33 cellular contexts compared by ENCODE assay signal in genomic region chr6:87092435-87092834, GRCh38. TPM values are rescaled to one million over a fixed set of nuclear protein-coding genes. Genes with fewer than 3 reads are reported as not detected.
"Had no signal": no experiment of that assay in that cellular context is flagged by ENCODE, and none has a peak within 500 bp of the region (broad histone marks: within the 10 kb centered on the region; RNA-seq: fewer than 3 reads in every experiment).

No MANE protein-coding gene starts in this region.

- ATAC-seq: foreskin keratinocyte; gastroesophageal sphincter; heart left ventricle; left lobe of liver; natural killer cell; psoas muscle; right cardiac atrium; stimulated activated effector memory CD8-positive, alpha-beta T cell treated with anti-CD3 and anti-CD28 coated beads, Interleukin-12 subunit alpha, Interleukin-12 subunit beta, amount 100 ng/mL, for 72 hours; stimulated activated naive CD8-positive, alpha-beta T cell treated with anti-CD3 and anti-CD28 coated beads, Interleukin-15, Interleukin-2, amounts not matched to agents 100 U/mL and 50 U/mL, for 24 hours had no signal

- H3K9me3 ChIP-seq: esophagus muscularis mucosa, gastroesophageal sphincter, heart left ventricle, psoas muscle, sigmoid colon, testis, tibial artery had no signal

- H3K4me2 ChIP-seq: hepatocyte had no signal

- H2AFZ ChIP-seq: hepatocyte had no signal

- H3K36me3 ChIP-seq: esophagus muscularis mucosa, gastroesophageal sphincter, heart left ventricle, sigmoid colon, tibial artery had no signal

- H3K27me3 ChIP-seq: sigmoid colon, testis had no signal

- H3K4me1 Mint-ChIP-seq: memory B cell; natural killer cell; neural crest cell; stimulated activated effector memory CD8-positive, alpha-beta T cell treated with anti-CD3 and anti-CD28 coated beads, Interleukin-12 subunit alpha, Interleukin-12 subunit beta, amount 100 ng/mL, for 72 hours had no signal

- H3K27ac Mint-ChIP-seq: endodermal cell; memory B cell; natural killer cell; stimulated activated effector memory CD8-positive, alpha-beta T cell treated with anti-CD3 and anti-CD28 coated beads, Interleukin-12 subunit alpha, Interleukin-12 subunit beta, amount 100 ng/mL, for 72 hours; type B pancreatic cell had no signal

- H3K4me3 Mint-ChIP-seq: endodermal cell; memory B cell; natural killer cell; neural crest cell; stimulated activated effector memory CD8-positive, alpha-beta T cell treated with anti-CD3 and anti-CD28 coated beads, Interleukin-12 subunit alpha, Interleukin-12 subunit beta, amount 100 ng/mL, for 72 hours; type B pancreatic cell had no signal

- H3K9me3 Mint-ChIP-seq: endodermal cell; memory B cell; natural killer cell; neural crest cell; stimulated activated effector memory CD8-positive, alpha-beta T cell treated with anti-CD3 and anti-CD28 coated beads, Interleukin-12 subunit alpha, Interleukin-12 subunit beta, amount 100 ng/mL, for 72 hours; type B pancreatic cell had no signal

- H3K36me3 Mint-ChIP-seq: memory B cell; natural killer cell; stimulated activated effector memory CD8-positive, alpha-beta T cell treated with anti-CD3 and anti-CD28 coated beads, Interleukin-12 subunit alpha, Interleukin-12 subunit beta, amount 100 ng/mL, for 72 hours; type B pancreatic cell had no signal

- H3K27ac ChIP-seq: dorsolateral prefrontal cortex, esophagus muscularis mucosa, foreskin keratinocyte, gastroesophageal sphincter, heart left ventricle, hepatocyte, psoas muscle, sigmoid colon, testis, tibial artery had no signal

- DNase-seq: dorsolateral prefrontal cortex; effector CD8-positive, alpha-beta T cell; endodermal cell; foreskin keratinocyte; heart left ventricle; kidney; natural killer cell; psoas muscle; right cardiac atrium; sigmoid colon; stimulated activated CD4-positive, alpha-beta T cell treated with anti-CD3 and anti-CD28 coated beads, Interleukin-2, amount 100 ng/mL, for 24 hours; stimulated activated CD4-positive, alpha-beta T cell treated with anti-CD3 and anti-CD28 coated beads, Interleukin-4, amount 100 ng/mL, for 24 hours; stimulated activated naive CD8-positive, alpha-beta T cell treated with anti-CD3 and anti-CD28 coated beads, Interleukin-15, Interleukin-2, amounts not matched to agents 100 U/mL and 50 U/mL, for 24 hours; substantia nigra; testis; tibial artery had no signal

- H3K4me1 ChIP-seq: esophagus muscularis mucosa, foreskin keratinocyte, gastroesophageal sphincter, heart left ventricle, psoas muscle, sigmoid colon, testis, tibial artery had no signal

- H3K79me2 ChIP-seq: hepatocyte had no signal

- H3K4me3 ChIP-seq: dorsolateral prefrontal cortex, esophagus muscularis mucosa, gastroesophageal sphincter, heart left ventricle, hepatocyte, lung, psoas muscle, sigmoid colon, testis, tibial artery had no signal

RNA-seq across cellular contexts. Expression of gene CGA, which starts 2.5 kb away (rescaled TPM):
- total RNA-seq: endodermal cell, epithelial cell of proximal tubule, esophagus muscularis mucosa, fibroblast of lung, foreskin keratinocyte, gastroesophageal sphincter, kidney, liver, lung, mononuclear cell, natural killer cell, neural crest cell, osteoblast, renal cortical epithelial cell, sigmoid colon, skeletal muscle tissue, testis, urinary bladder had no signal
